18 cellular contexts compared by ENCODE assay signal in the genomic region with DNA sequence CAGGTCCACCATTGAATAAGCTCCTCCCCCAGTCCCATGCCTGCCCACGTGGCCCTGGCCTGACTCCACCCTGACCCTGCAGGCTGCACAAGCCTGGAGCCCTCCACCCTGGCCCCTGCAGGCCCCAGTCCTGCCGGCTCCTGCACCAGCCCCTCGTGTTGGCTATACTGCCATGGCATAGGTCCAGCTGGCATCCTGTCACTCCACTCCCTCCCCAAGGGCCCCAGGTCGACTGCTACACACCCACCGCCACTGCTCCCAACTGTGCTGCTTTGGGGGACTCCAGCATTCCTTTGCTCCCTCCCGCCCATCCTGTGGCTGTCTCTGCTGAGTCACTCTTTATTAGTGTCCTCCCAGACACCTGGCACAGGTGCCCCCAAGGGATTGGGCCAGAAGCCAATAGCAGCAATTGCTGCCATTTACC. TPM values are rescaled to one million over a fixed set of nuclear protein-coding genes. Genes with fewer than 3 reads are reported as not detected.
DNase-seq lines count a peak whose midpoint lies in the region; ATAC-seq and TF ChIP-seq lines count a peak whose summit lies in the region.
"Had no signal": no experiment of that assay in that cellular context is flagged by ENCODE, and none has a peak within 500 bp of the region (broad histone marks: within the 10 kb centered on the region; RNA-seq: fewer than 3 reads in every experiment).

No MANE protein-coding gene starts in this region.

- H3K27ac ChIP-seq in C4-2B: peak overlapping the region; percentile 55
- H3K27ac ChIP-seq: upper lobe of right lung had no signal

- DNase-seq in SW480 (ENCODE audit: low spot score) (peak; percentile 90), mucosa of descending colon (peak in 2 of 3 donors; percentile 29 to 56), ACHN (no peak), CD14-positive monocyte (ENCODE audit: low spot score) (no peak), NCI-H524 (lab: John Stamatoyannopoulos, UW) (no peak)
- no peak for DNase-seq in stimulated activated CD8-positive, alpha-beta memory T cell treated with anti-CD3 and anti-CD28 coated beads, Interleukin-4, amount 100 ng/mL, for 48 hours
- DNase-seq: activated CD4-positive, alpha-beta T cell treated with anti-CD3 and anti-CD28 coated beads, Interleukin-2, amount 10 ng/mL, durations not matched to agents 7 days and 5 days; activated naive CD4-positive, alpha-beta T cell treated with anti-CD3 and anti-CD28 coated beads, Interleukin-2, amount 10 ng/mL, durations not matched to agents 7 days and 5 days; GF-D8; HFFc6; NCI-H1930; NCI-H774; stimulated activated naive CD4-positive, alpha-beta T cell treated with Interleukin-2 at 50 U/mL for 16 hours; upper lobe of right lung had no signal

- H3K27me3 Mint-ChIP-seq in CD14-positive monocyte (ENCODE audit: low read depth in 3 of 3): peaks cover 3 to 9% (median 3%) of the 10 kb centered on the region in 3 donors
- H3K27me3 Mint-ChIP-seq: activated CD4-positive, alpha-beta T cell treated with anti-CD3 and anti-CD28 coated beads, Interleukin-2, amount 10 ng/mL, durations not matched to agents 7 days and 5 days had no signal

- H3K4me1 Mint-ChIP-seq in CD14-positive monocyte: no peaks in the 10 kb centered on the region
- H3K4me1 Mint-ChIP-seq: activated CD4-positive, alpha-beta T cell treated with anti-CD3 and anti-CD28 coated beads, Interleukin-2, amount 10 ng/mL, durations not matched to agents 7 days and 5 days; activated naive CD4-positive, alpha-beta T cell treated with anti-CD3 and anti-CD28 coated beads, Interleukin-2, amount 10 ng/mL, durations not matched to agents 7 days and 5 days had no signal

- no peak overlapping the region for H3K27ac Mint-ChIP-seq in CD14-positive monocyte
- H3K27ac Mint-ChIP-seq: activated CD4-positive, alpha-beta T cell treated with anti-CD3 and anti-CD28 coated beads, Interleukin-2, amount 10 ng/mL, durations not matched to agents 7 days and 5 days; activated naive CD4-positive, alpha-beta T cell treated with anti-CD3 and anti-CD28 coated beads, Interleukin-2, amount 10 ng/mL, durations not matched to agents 7 days and 5 days; HFFc6; natural killer cell treated with Interleukin-12 subunit alpha and Interleukin-12 subunit beta and Interleukin-15 and Interleukin-18, amount 100 ng/mL, for 72 hours had no signal

- peaks cover 2% of the 10 kb centered on the region for H3K4me1 ChIP-seq in mucosa of descending colon (ENCODE audit: low read depth)
- H3K4me1 ChIP-seq: upper lobe of right lung had no signal

- peaks cover 0 to 3% (median 0%) of the 10 kb centered on the region in 7 donors for H3K9me3 Mint-ChIP-seq in CD14-positive monocyte
- H3K9me3 Mint-ChIP-seq: activated CD4-positive, alpha-beta T cell treated with anti-CD3 and anti-CD28 coated beads, Interleukin-2, amount 10 ng/mL, durations not matched to agents 7 days and 5 days; activated naive CD4-positive, alpha-beta T cell treated with anti-CD3 and anti-CD28 coated beads, Interleukin-2, amount 10 ng/mL, durations not matched to agents 7 days and 5 days; HFFc6; natural killer cell treated with Interleukin-12 subunit alpha and Interleukin-12 subunit beta and Interleukin-15 and Interleukin-18, amount 100 ng/mL, for 72 hours had no signal

- H3K36me3 ChIP-seq in mucosa of descending colon (ENCODE audit: low read depth): no peaks in the 10 kb centered on the region
- H3K36me3 ChIP-seq: upper lobe of right lung had no signal

- no peak overlapping the region for H3K4me3 Mint-ChIP-seq in CD14-positive monocyte
- H3K4me3 Mint-ChIP-seq: activated CD4-positive, alpha-beta T cell treated with anti-CD3 and anti-CD28 coated beads, Interleukin-2, amount 10 ng/mL, durations not matched to agents 7 days and 5 days; activated naive CD4-positive, alpha-beta T cell treated with anti-CD3 and anti-CD28 coated beads, Interleukin-2, amount 10 ng/mL, durations not matched to agents 7 days and 5 days; HFFc6; natural killer cell treated with Interleukin-12 subunit alpha and Interleukin-12 subunit beta and Interleukin-15 and Interleukin-18, amount 100 ng/mL, for 72 hours had no signal

- H3K9me3 ChIP-seq in mucosa of descending colon: no peaks in the 10 kb centered on the region
- H3K9me3 ChIP-seq: upper lobe of right lung had no signal

- intact Hi-C loops in mucosa of descending colon (cut with DNase I, micrococcal nuclease) (no loop called here), CD14-positive monocyte (cut with micrococcal nuclease) (no loop called here)

- ATAC-seq in mucosa of descending colon: peak; percentile 67
- ATAC-seq: natural killer cell treated with Interleukin-12 subunit alpha and Interleukin-12 subunit beta and Interleukin-15 and Interleukin-18, amount 100 ng/mL, for 72 hours; Panc1; upper lobe of right lung had no signal

- TF ChIP-seq EP300 in Ishikawa (IDR thresholded peaks at IDR 0.05; ENCODE audit: borderline replicate concordance): 0 out of 2 replicates have a peak, but pooled peaks have one; percentile 20

- no peak for TF ChIP-seq CTCF in C4-2B (conservative IDR thresholded peaks at IDR 0.05)
- TF ChIP-seq CTCF in mucosa of descending colon (IDR thresholded peaks at IDR 0.05): no peak
- no peak for TF ChIP-seq CTCF in CD14-positive monocyte (IDR thresholded peaks at IDR 0.05)

- in situ Hi-C loops in ACHN (cut with HindIII; ENCODE audit: low pct_ligation_motif_present, low pct_unique_long_range_greater_than_20kb, low sequenced_read_pairs): loop anchor here (25.0 kb wide), 1 partner anchor 87 kb away; no protein-coding TSS in a partner anchor

- H3K36me3 Mint-ChIP-seq in CD14-positive monocyte: no peaks in the 10 kb centered on the region
- H3K36me3 Mint-ChIP-seq: activated naive CD4-positive, alpha-beta T cell treated with anti-CD3 and anti-CD28 coated beads, Interleukin-2, amount 10 ng/mL, durations not matched to agents 7 days and 5 days; natural killer cell treated with Interleukin-12 subunit alpha and Interleukin-12 subunit beta and Interleukin-15 and Interleukin-18, amount 100 ng/mL, for 72 hours had no signal

- TF ChIP-seq RAD21 in Ishikawa (IDR thresholded peaks at IDR 0.05; ENCODE audit: low read depth): no peak

- no peak overlapping the region for H3K4me3 ChIP-seq in mucosa of descending colon
- H3K4me3 ChIP-seq: upper lobe of right lung had no signal

TF ChIP-seq in Ishikawa, 13 proteins besides CTCF, POLR2A, EP300 and RAD21:
- peak; percentile 29; the same call in 1 of the 2 replicates for TF ChIP-seq TEAD4 (IDR thresholded peaks at IDR 0.05)
- TF ChIP-seq ZBTB7A (IDR thresholded peaks at IDR 0.05; ENCODE audit: low read depth): peak; percentile 61; the same call in 1 of the 2 replicates
- TF ChIP-seq, protein P1, sequence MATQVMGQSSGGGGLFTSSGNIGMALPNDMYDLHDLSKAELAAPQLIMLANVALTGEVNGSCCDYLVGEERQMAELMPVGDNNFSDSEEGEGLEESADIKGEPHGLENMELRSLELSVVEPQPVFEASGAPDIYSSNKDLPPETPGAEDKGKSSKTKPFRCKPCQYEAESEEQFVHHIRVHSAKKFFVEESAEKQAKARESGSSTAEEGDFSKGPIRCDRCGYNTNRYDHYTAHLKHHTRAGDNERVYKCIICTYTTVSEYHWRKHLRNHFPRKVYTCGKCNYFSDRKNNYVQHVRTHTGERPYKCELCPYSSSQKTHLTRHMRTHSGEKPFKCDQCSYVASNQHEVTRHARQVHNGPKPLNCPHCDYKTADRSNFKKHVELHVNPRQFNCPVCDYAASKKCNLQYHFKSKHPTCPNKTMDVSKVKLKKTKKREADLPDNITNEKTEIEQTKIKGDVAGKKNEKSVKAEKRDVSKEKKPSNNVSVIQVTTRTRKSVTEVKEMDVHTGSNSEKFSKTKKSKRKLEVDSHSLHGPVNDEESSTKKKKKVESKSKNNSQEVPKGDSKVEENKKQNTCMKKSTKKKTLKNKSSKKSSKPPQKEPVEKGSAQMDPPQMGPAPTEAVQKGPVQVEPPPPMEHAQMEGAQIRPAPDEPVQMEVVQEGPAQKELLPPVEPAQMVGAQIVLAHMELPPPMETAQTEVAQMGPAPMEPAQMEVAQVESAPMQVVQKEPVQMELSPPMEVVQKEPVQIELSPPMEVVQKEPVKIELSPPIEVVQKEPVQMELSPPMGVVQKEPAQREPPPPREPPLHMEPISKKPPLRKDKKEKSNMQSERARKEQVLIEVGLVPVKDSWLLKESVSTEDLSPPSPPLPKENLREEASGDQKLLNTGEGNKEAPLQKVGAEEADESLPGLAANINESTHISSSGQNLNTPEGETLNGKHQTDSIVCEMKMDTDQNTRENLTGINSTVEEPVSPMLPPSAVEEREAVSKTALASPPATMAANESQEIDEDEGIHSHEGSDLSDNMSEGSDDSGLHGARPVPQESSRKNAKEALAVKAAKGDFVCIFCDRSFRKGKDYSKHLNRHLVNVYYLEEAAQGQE (IDR thresholded peaks at IDR 0.05; ENCODE audit: low read depth): no peak
- TF ChIP-seq, protein P2, sequence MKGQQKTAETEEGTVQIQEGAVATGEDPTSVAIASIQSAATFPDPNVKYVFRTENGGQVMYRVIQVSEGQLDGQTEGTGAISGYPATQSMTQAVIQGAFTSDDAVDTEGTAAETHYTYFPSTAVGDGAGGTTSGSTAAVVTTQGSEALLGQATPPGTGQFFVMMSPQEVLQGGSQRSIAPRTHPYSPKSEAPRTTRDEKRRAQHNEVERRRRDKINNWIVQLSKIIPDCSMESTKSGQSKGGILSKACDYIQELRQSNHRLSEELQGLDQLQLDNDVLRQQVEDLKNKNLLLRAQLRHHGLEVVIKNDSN (IDR thresholded peaks at IDR 0.05): peak; percentile 79
- peak; percentile 70; the same call in 1 of the 2 replicates for TF ChIP-seq TCF12 (IDR thresholded peaks at IDR 0.05; ENCODE audit: low read depth)
- TF ChIP-seq FOXM1 (IDR thresholded peaks at IDR 0.05; ENCODE audit: borderline replicate concordance, low read depth): no peak
- no peak for TF ChIP-seq YY1 (IDR thresholded peaks at IDR 0.05; ENCODE audit: low read depth)
- no peak; the same call in none of the 2 replicates for TF ChIP-seq NFIC (IDR thresholded peaks at IDR 0.05)
- no peak for TF ChIP-seq TAF1 (IDR thresholded peaks at IDR 0.05; ENCODE audit: low read depth)
- no peak for TF ChIP-seq EGR1 (IDR thresholded peaks at IDR 0.05)

RNA-seq across cellular contexts. Expression of a gene that starts 32.4 kb away (rescaled TPM):
- total RNA-seq in mucosa of descending colon: 10 to 100 TPM in 1 of 3 donors, 1 to 10 TPM in 2; 7.7 to 20.6 (median 8.8) TPM
- polyA plus RNA-seq in CD14-positive monocyte: not detected

Comparison
In these comparisons a context has a peak if more than half of its experiments do, and no peak if none do; other contexts are left out.
1. DNase-seq: peak in SW480 (single experiment) and mucosa of descending colon (2 of 3); none in ACHN (single experiment), stimulated activated CD8-positive, alpha-beta memory T cell treated with anti-CD3 and anti-CD28 coated beads, Interleukin-4, amount 100 ng/mL, for 48 hours (single experiment), CD14-positive monocyte (single experiment) and NCI-H524 (0 of 2).